ENCODE assay signal across 23 cellular contexts in genomic region chr11:44815917-44816456, GRCh38.
DNase-seq lines count a peak whose midpoint lies in the region; ATAC-seq, FAIRE-seq and TF ChIP-seq lines count a peak whose summit lies in the region.
"Had no signal": no experiment of that assay in that cellular context is flagged by ENCODE, and none has a peak within 500 bp of the region (broad histone marks: within the 10 kb centered on the region; RNA-seq: fewer than 3 reads in every experiment).

No MANE protein-coding gene starts in this region.

- ATAC-seq in left cardiac atrium (no peak), K562 (no peak), gastroesophageal sphincter (no peak), HG03521 (IDR thresholded peaks at IDR 0.05; ENCODE audit: unreplicated experiment) (no peak), HG03135 (IDR thresholded peaks at IDR 0.05; ENCODE audit: unreplicated experiment) (no peak)
- ATAC-seq: HCT116 had no signal

- H3K27ac ChIP-seq in left ventricle myocardium inferior (replicated peaks): peak overlapping the region; percentile 58
- H3K27ac ChIP-seq in K562 (ENCODE audit: extremely low read depth, low read depth, low read length): no peak overlapping the region
- H3K27ac ChIP-seq in gastroesophageal sphincter: peak overlapping the region in 3 of 4 donors; percentile 65 to 78 (median 74)
- H3K27ac ChIP-seq in sigmoid colon: peak overlapping the region in 3 of 4 donors; percentile 10 to 68 (median 62)
- no peak overlapping the region for H3K27ac ChIP-seq in Peyer's patch
- H3K27ac ChIP-seq: 22Rv1; BLaER1 treated with 17β-estradiol and CSF1 and Interleukin-3, amounts not matched to agents 10 nM and 100 nM; GM23248 had no signal

- H3K27me3 ChIP-seq in left ventricle myocardium inferior (ENCODE audit: low read depth) (no peaks in the 10 kb centered on the region), K562 (ENCODE audit: control insufficient read depth in 2 of 2, insufficient read depth in 2 of 2, low read length in 2 of 2) (peaks cover 5 to 37% of the 10 kb centered on the region in 2 experiments; a peak in 3 of 5 replicates), gastroesophageal sphincter (no peaks in the 10 kb centered on the region), sigmoid colon (no peaks in the 10 kb centered on the region), Peyer's patch (no peaks in the 10 kb centered on the region)
- H3K27me3 ChIP-seq: BE2C; BLaER1 treated with 17β-estradiol and CSF1 and Interleukin-3, amounts not matched to agents 10 nM and 100 nM had no signal

- in situ Hi-C loops in K562 (cut with MboI): no loop called here

- peaks cover 97% of the 10 kb centered on the region for H3K4me1 ChIP-seq in left ventricle myocardium inferior
- H3K4me1 ChIP-seq in K562 (replicated peaks in 1 of 2; ENCODE audit: control insufficient read depth in 2 of 2, insufficient read depth in 2 of 2, low read length in 2 of 2): no peaks in the 10 kb centered on the region
- peaks cover 0 to 97% (median 28%) of the 10 kb centered on the region in 3 donors for H3K4me1 ChIP-seq in gastroesophageal sphincter
- peaks cover 0 to 77% (median 65%) of the 10 kb centered on the region in 4 donors for H3K4me1 ChIP-seq in sigmoid colon
- H3K4me1 ChIP-seq in Peyer's patch: no peaks in the 10 kb centered on the region
- H3K4me1 ChIP-seq: A549, BE2C had no signal

- no peak overlapping the region for H3K4me2 ChIP-seq in K562 (ENCODE audit: insufficient read depth, low read length)
- H3K4me2 ChIP-seq: A549 had no signal

- BruUV-seq in K562 (replicated peaks; lab: Mats Ljungman, UMichigan): no TSS peak

- TF ChIP-seq EP300 in K562 (IDR thresholded peaks at IDR 0.05; ENCODE audit: low read length) (no peak), gastroesophageal sphincter (IDR thresholded peaks at IDR 0.05) (no peak), sigmoid colon (IDR thresholded peaks at IDR 0.05) (no peak)

- no peak for FAIRE-seq in K562 (lab: Jason Lieb, UNC)
- FAIRE-seq: A549, GM12891, GM18507 had no signal

- CTCF ChIA-PET in K562 (lab: Yijun Ruan, JAX; ENCODE audit: low intra/inter-chr PET ratio): no interaction called here

- intact Hi-C loops in left ventricle myocardium inferior (cut with micrococcal nuclease) (no loop called here), left cardiac atrium (cut with DNase I) (loop anchor here in 1 of 2 donors (5.0 kb wide), 1 partner anchor 39 kb away; no protein-coding TSS in a partner anchor), K562 (cut with micrococcal nuclease) (no loop called here), sigmoid colon (cut with DNase I) (no loop called here)

- 1% methylated on average over 8 of the region's 8 CpGs for WGBS in K562 (ENCODE audit: insufficient coverage, low coverage, missing lambda C conversion rate)
- WGBS in gastroesophageal sphincter (ENCODE audit: low coverage in 1 of 2), 2 donors: 77 to 94% methylated on average over 5 to 8 of the region's 8 CpGs
- WGBS in sigmoid colon, 2 donors: 82 to 91% methylated on average over 8 of the region's 8 CpGs

- H3K9me1 ChIP-seq in K562 (ENCODE audit: control insufficient read depth, insufficient read depth, low read length): no peaks in the 10 kb centered on the region

- no peak for TF ChIP-seq CTCF in left ventricle myocardium inferior (IDR thresholded peaks at IDR 0.05; ENCODE audit: borderline replicate concordance)
- no peak for TF ChIP-seq CTCF in K562 (IDR thresholded peaks at IDR 0.05 in 2 of 3, conservative IDR thresholded peaks at IDR 0.05 in 1 of 3; ENCODE audit: insufficient read depth in 2 of 3, low read depth in 1 of 3, low read length in 3 of 3)
- no peak for TF ChIP-seq CTCF in gastroesophageal sphincter (IDR thresholded peaks at IDR 0.05)
- TF ChIP-seq CTCF in sigmoid colon (IDR thresholded peaks at IDR 0.05): no peak
- no peak for TF ChIP-seq CTCF in Peyer's patch (IDR thresholded peaks at IDR 0.05)

- no peaks in the 10 kb centered on the region for H3K36me3 ChIP-seq in left ventricle myocardium inferior
- no peaks in the 10 kb centered on the region for H3K36me3 ChIP-seq in K562 (ENCODE audit: control insufficient read depth, insufficient read depth, low read length)
- no peaks in the 10 kb centered on the region for H3K36me3 ChIP-seq in gastroesophageal sphincter
- no peaks in the 10 kb centered on the region for H3K36me3 ChIP-seq in sigmoid colon
- no peaks in the 10 kb centered on the region for H3K36me3 ChIP-seq in Peyer's patch
- H3K36me3 ChIP-seq: BE2C; BLaER1 treated with 17β-estradiol and CSF1 and Interleukin-3, amounts not matched to agents 10 nM and 100 nM had no signal

- H4K20me1 ChIP-seq in K562 (replicated peaks; ENCODE audit: control insufficient read depth, insufficient read depth, low read length): peaks cover 7% of the 10 kb centered on the region; the same call in 1 of the 2 replicates
- H4K20me1 ChIP-seq: BLaER1 treated with 17β-estradiol and CSF1 and Interleukin-3, amounts not matched to agents 10 nM and 100 nM had no signal

- H2AFZ ChIP-seq in K562 (ENCODE audit: low read depth, low read length): no peak overlapping the region
- H2AFZ ChIP-seq: GM23248 had no signal

- H3K9me3 ChIP-seq in left ventricle myocardium inferior (replicated peaks): no peaks in the 10 kb centered on the region
- H3K9me3 ChIP-seq in K562 (replicated peaks; ENCODE audit: control insufficient read depth, insufficient read depth, low read depth, low read length): no peaks in the 10 kb centered on the region
- H3K9me3 ChIP-seq in gastroesophageal sphincter: no peaks in the 10 kb centered on the region
- H3K9me3 ChIP-seq in sigmoid colon: no peaks in the 10 kb centered on the region
- H3K9me3 ChIP-seq in Peyer's patch: no peaks in the 10 kb centered on the region
- H3K9me3 ChIP-seq: BE2C; BLaER1 treated with 17β-estradiol and CSF1 and Interleukin-3, amounts not matched to agents 10 nM and 100 nM had no signal

- DNase-seq in left ventricle myocardium inferior (no peak), left cardiac atrium (no peak), K562 (ENCODE audit: extremely low read depth in 1 of 4, low spot score in 3 of 4) (no peak), sigmoid colon (no peak), Peyer's patch (no peak)
- DNase-seq: ACHN; BE2C; CD4-positive, alpha-beta T cell; CD8-positive, alpha-beta memory T cell; DMS53; DMS79 treated with DMSO at 0.1 percent for 48 hours; H9; HFFc6 had no signal

- no peak for TF ChIP-seq RAD21 in K562 (CRISPR knock-in tag; conservative IDR thresholded peaks at IDR 0.05 in 1 of 2, IDR thresholded peaks at IDR 0.05 in 1 of 2)

- POLR2A ChIA-PET in K562 (lab: Yijun Ruan, JAX): interaction anchor here (0.6 to 1.9 kb wide), 3 partner anchors 9 to 108 kb away, joined by 3 to 6 read pairs (median 4); no protein-coding TSS in a partner anchor

- H3K4me3 ChIP-seq in left ventricle myocardium inferior (no peak overlapping the region), K562 (no peak overlapping the region), gastroesophageal sphincter (no peak overlapping the region), sigmoid colon (no peak overlapping the region), Peyer's patch (no peak overlapping the region)
- H3K4me3 ChIP-seq: A549; BLaER1 treated with 17β-estradiol and CSF1 and Interleukin-3, amounts not matched to agents 10 nM and 100 nM; GM23248 had no signal

- H3K79me2 ChIP-seq in K562 (ENCODE audit: control insufficient read depth, insufficient read depth, low read length): no peaks in the 10 kb centered on the region

- TF ChIP-seq POLR2A in K562 (conservative IDR thresholded peaks at IDR 0.05): no peak
- no peak for TF ChIP-seq POLR2A in gastroesophageal sphincter (IDR thresholded peaks at IDR 0.05)
- no peak for TF ChIP-seq POLR2A in sigmoid colon (IDR thresholded peaks at IDR 0.05)
- no peak for TF ChIP-seq POLR2A in Peyer's patch (IDR thresholded peaks at IDR 0.05)

- no peak overlapping the region for H3K9ac ChIP-seq in K562 (ENCODE audit: insufficient read depth in 1 of 2, low read depth in 2 of 2, low read length in 2 of 2)
- H3K9ac ChIP-seq: BLaER1 treated with 17β-estradiol and CSF1 and Interleukin-3, amounts not matched to agents 10 nM and 100 nM; GM23248 had no signal

TF ChIP-seq in K562, 482 proteins besides CTCF, POLR2A, EP300 and RAD21:
- TF ChIP-seq RBM25 (IDR thresholded peaks at IDR 0.05; ENCODE audit: low read depth, low read length, severe bottlenecking) (peak; percentile 80), ZBTB17 (CRISPR knock-in tag; IDR thresholded peaks at IDR 0.05) (peak; percentile 96), ARID1B (IDR thresholded peaks at IDR 0.05) (no peak), BCOR (IDR thresholded peaks at IDR 0.05) (peak; percentile 73; the same call in 1 of the 2 replicates), ADNP (tag; IDR thresholded peaks at IDR 0.05) (peak; percentile 69), KDM1A (IDR thresholded peaks at IDR 0.05) (peak in 1 of 2 experiments; percentile 42; a peak in 1 of 4 replicates), ZNF436 (CRISPR knock-in tag; IDR thresholded peaks at IDR 0.05) (no peak), ZNF23 (CRISPR knock-in tag; IDR thresholded peaks at IDR 0.05) (peak; percentile 82), MLLT1 (IDR thresholded peaks at IDR 0.05) (peak in 1 of 2 experiments; percentile 81; a peak in 2 of 4 replicates)

Comparison
In these comparisons a context has a peak if more than half of its experiments do, and no peak if none do; other contexts are left out.
1. H3K27ac ChIP-seq: peak in left ventricle myocardium inferior (single experiment), gastroesophageal sphincter (3 of 4) and sigmoid colon (3 of 4); none in K562 (single experiment) and Peyer's patch (0 of 4).